In the genomic region with DNA sequence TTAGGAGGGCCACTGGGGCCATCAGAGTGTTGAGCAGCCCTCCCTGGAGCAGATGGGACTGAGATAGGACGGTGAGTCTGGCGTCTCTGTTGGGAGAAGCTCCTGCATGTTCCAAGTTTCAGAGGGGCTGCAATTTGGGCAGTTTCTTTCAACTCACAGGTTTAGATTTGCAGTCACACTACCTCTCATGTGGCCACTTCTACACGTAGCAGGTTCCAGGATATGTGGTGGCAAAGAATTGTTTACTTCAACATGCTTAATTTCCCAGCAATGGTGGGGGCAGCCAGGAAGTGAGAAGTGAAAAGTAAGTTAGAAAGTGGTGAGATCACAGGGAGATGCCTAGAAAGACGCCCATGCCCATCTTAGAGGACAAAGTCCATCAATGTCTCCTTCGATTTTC, we compare ENCODE assay signal across 11 cellular contexts. TPM values are rescaled to one million over a fixed set of nuclear protein-coding genes. Genes with fewer than 3 reads are reported as not detected.
A peak's percentile ranks its signal among the peaks of the same experiment; 100 is the strongest.
DNase-seq lines count a peak whose midpoint lies in the region; ATAC-seq and TF ChIP-seq lines count a peak whose summit lies in the region.
"Had no signal": no experiment of that assay in that cellular context is flagged by ENCODE, and none has a peak within 500 bp of the region (broad histone marks: within the 10 kb centered on the region; RNA-seq: fewer than 3 reads in every experiment).

No MANE protein-coding gene starts in this region.

- no peaks in the 10 kb centered on the region for H3K9me2 ChIP-seq in hepatocyte (replicated peaks; ENCODE audit: insufficient read depth)

- CTCF ChIA-PET in activated CD4-positive, alpha-beta memory T cell treated with anti-CD3 and anti-CD28 coated beads for 36 hours (lab: Charles Lee), result interaction anchor here (1.3 to 1.8 kb wide), 2 partner anchors 9 to 177 kb away, joined by 4 read pairs; no protein-coding TSS in a partner anchor

- in situ Hi-C loops in transverse colon (cut with MboI; ENCODE audit: low pct_ligation_motif_present in 1 of 4, low pct_unique_long_range_greater_than_20kb in 1 of 4, low sequenced_read_pairs in 3 of 4), result no loop called here

- no peaks in the 10 kb centered on the region for H3K9me3 ChIP-seq in hepatocyte (ENCODE audit: low read depth)
- no peaks in the 10 kb centered on the region for H3K9me3 ChIP-seq in stomach smooth muscle (ENCODE audit: control insufficient read depth in 2 of 2, low read length in 2 of 2)
- no peaks in the 10 kb centered on the region for H3K9me3 ChIP-seq in transverse colon

- H3K27ac ChIP-seq in hepatocyte, result peak overlapping the region; percentile 22
- H3K27ac ChIP-seq in stomach smooth muscle (ENCODE audit: low read length), result peak overlapping the region; percentile 31
- H3K27ac ChIP-seq in transverse colon, result peak overlapping the region in 1 of 4 donors; percentile 29

- H3K4me1 ChIP-seq in hepatocyte (ENCODE audit: insufficient read depth) (peaks cover 10% of the 10 kb centered on the region), stomach smooth muscle (ENCODE audit: control insufficient read depth, insufficient read depth, low read length) (peaks cover 30% of the 10 kb centered on the region), transverse colon (peaks cover 0 to 52% (median 22%) of the 10 kb centered on the region in 4 donors)

- H3K27ac Mint-ChIP-seq in activated CD4-positive, alpha-beta memory T cell treated with anti-CD3 and anti-CD28 coated beads for 36 hours, result peak overlapping the region; percentile 93

- peaks cover 60% of the 10 kb centered on the region for H3K36me3 Mint-ChIP-seq in activated CD4-positive, alpha-beta memory T cell treated with anti-CD3 and anti-CD28 coated beads for 36 hours

- TF ChIP-seq EP300 in transverse colon (IDR thresholded peaks at IDR 0.05; ENCODE audit: low read depth), result no peak

- no peaks in the 10 kb centered on the region for H3K36me3 ChIP-seq in hepatocyte (replicated peaks; ENCODE audit: insufficient read depth, low read depth)
- peaks cover 0 to 2% of the 10 kb centered on the region in 2 donors for H3K36me3 ChIP-seq in stomach smooth muscle (ENCODE audit: control insufficient read depth in 2 of 2, insufficient read depth in 2 of 2, low read length in 2 of 2)
- H3K36me3 ChIP-seq in transverse colon, result no peaks in the 10 kb centered on the region

- H3K4me2 ChIP-seq in hepatocyte, result no peak overlapping the region

- 77% methylated on average over 5 of the region's 5 CpGs for WGBS in hepatocyte (ENCODE audit: low lambda C conversion rate, missing lambda C conversion rate)
- WGBS in transverse colon (ENCODE audit: low coverage in 1 of 2), 2 donors, result 48 to 59% methylated on average over 2 to 5 of the region's 5 CpGs

- H3K9me3 Mint-ChIP-seq in activated CD4-positive, alpha-beta memory T cell treated with anti-CD3 and anti-CD28 coated beads for 36 hours, result no peaks in the 10 kb centered on the region

- POLR2A ChIA-PET in activated CD4-positive, alpha-beta memory T cell treated with anti-CD3 and anti-CD28 coated beads for 36 hours (lab: Charles Lee), result interaction anchor here (0.5 to 6.4 kb wide), 11 partner anchors 7 to 103 kb away, joined by 3 to 91 read pairs (median 5); no protein-coding TSS in a partner anchor

- peaks cover 80% of the 10 kb centered on the region for H4K20me1 ChIP-seq in hepatocyte (ENCODE audit: insufficient read depth, poor library complexity, severe bottlenecking)

- peak overlapping the region; percentile 63 for H3K4me3 Mint-ChIP-seq in activated CD4-positive, alpha-beta memory T cell treated with anti-CD3 and anti-CD28 coated beads for 36 hours

- intact Hi-C loops in activated CD4-positive, alpha-beta memory T cell treated with anti-CD3 and anti-CD28 coated beads for 36 hours (cut with micrococcal nuclease), result loop anchor here (1.0 kb wide), 3 partner anchors 8 to 48 kb away; no protein-coding TSS in a partner anchor
- intact Hi-C loops in transverse colon (cut with DNase I; ENCODE audit: low total_unique reads), result no loop called here

- H3K27me3 ChIP-seq in hepatocyte (no peaks in the 10 kb centered on the region), stomach smooth muscle (ENCODE audit: control insufficient read depth in 1 of 2, insufficient read depth in 2 of 2, low read length in 2 of 2) (no peaks in the 10 kb centered on the region), transverse colon (no peaks in the 10 kb centered on the region)

- peaks cover 96% of the 10 kb centered on the region for H3K4me1 Mint-ChIP-seq in activated CD4-positive, alpha-beta memory T cell treated with anti-CD3 and anti-CD28 coated beads for 36 hours (ENCODE audit: low read depth)

- ATAC-seq in GM19351 (IDR thresholded peaks at IDR 0.05; ENCODE audit: unreplicated experiment), result no peak

- TF ChIP-seq POLR2A in transverse colon (IDR thresholded peaks at IDR 0.05), result no peak

- no peak overlapping the region for H3K9ac ChIP-seq in stomach smooth muscle (ENCODE audit: low read length in 2 of 2)

- DNase-seq in activated gamma-delta T cell treated with Interleukin-2 at 50 U/mL for 16 hours (peak; percentile 36), activated gamma-delta T cell (lab: John Stamatoyannopoulos, UW) (no peak), hepatocyte (ENCODE audit: low spot score) (no peak), transverse colon (no peak), NCI-H345 treated with DMSO at 0.1 percent for 48 hours (lab: John Stamatoyannopoulos, UW; ENCODE audit: unreplicated experiment) (no peak)
- DNase-seq in activated CD4-positive, alpha-beta memory T cell treated with anti-CD3 and anti-CD28 coated beads for 36 hours, result peak; percentile 83
- DNase-seq: IMR-90, SHP77 had no signal

- H2AFZ ChIP-seq in hepatocyte, result no peak overlapping the region

- H3K4me3 ChIP-seq in hepatocyte (no peak overlapping the region), stomach smooth muscle (ENCODE audit: low read length in 2 of 2) (no peak overlapping the region), transverse colon (no peak overlapping the region)
- H3K4me3 ChIP-seq: lung had no signal

- TF ChIP-seq CTCF in hepatocyte (IDR thresholded peaks at IDR 0.05; ENCODE audit: poor library complexity), result no peak
- no peak for TF ChIP-seq CTCF in transverse colon (IDR thresholded peaks at IDR 0.05)

- peaks cover 100% of the 10 kb centered on the region for H3K79me2 ChIP-seq in hepatocyte

- no peaks in the 10 kb centered on the region for H3K27me3 Mint-ChIP-seq in activated CD4-positive, alpha-beta memory T cell treated with anti-CD3 and anti-CD28 coated beads for 36 hours

RNA-seq across cellular contexts. Expression of a gene that starts 9.3 kb away (rescaled TPM):
- 10 to 100 TPM; 81.8 to 85.8 TPM for total RNA-seq in activated CD4-positive, alpha-beta memory T cell treated with anti-CD3 and anti-CD28 coated beads for 36 hours
- 71.9 and 72.6 TPM in 2 replicates for total RNA-seq in hepatocyte
- 80.3 and 100 TPM in 2 replicates for polyA plus RNA-seq in hepatocyte
- 10 to 100 TPM; 42.2 to 74.1 (median 59.9) TPM for total RNA-seq in transverse colon

Comparison
In these comparisons a context has a peak if more than half of its experiments do, and no peak if none do; other contexts are left out.
1. DNase-seq: peak in activated gamma-delta T cell treated with Interleukin-2 at 50 U/mL for 16 hours (single experiment) and activated CD4-positive, alpha-beta memory T cell treated with anti-CD3 and anti-CD28 coated beads for 36 hours (single experiment); none in activated gamma-delta T cell (single experiment), hepatocyte (single experiment), transverse colon (single experiment) and NCI-H345 treated with DMSO at 0.1 percent for 48 hours (single experiment).